ENCODE assay signal across 8 cellular contexts in genomic region chr14:21868442-21869046, GRCh38.
A peak's percentile ranks its signal among the peaks of the same experiment; 100 is the strongest.
DNase-seq lines count a peak whose midpoint lies in the region; ATAC-seq and FAIRE-seq lines count a peak whose summit lies in the region.

No MANE protein-coding gene starts in this region.

- H3K4me1 Mint-ChIP-seq in activated T-cell treated with anti-CD3 and anti-CD28 coated beads, Interleukin-2, amount 50 U/mL, for 72 hours (ENCODE audit: low read depth) = peaks cover 41% of the 10 kb centered on the region

- peak overlapping the region; percentile 85 for H3K27ac Mint-ChIP-seq in activated T-cell treated with anti-CD3 and anti-CD28 coated beads, Interleukin-2, amount 50 U/mL, for 72 hours

- FAIRE-seq in frontal cortex (lab: Jason Lieb, UNC) = no peak

- peak overlapping the region; percentile 51 to 58 for H3K4me3 Mint-ChIP-seq in activated T-cell treated with anti-CD3 and anti-CD28 coated beads, Interleukin-2, amount 50 U/mL, for 72 hours

- H3K9me3 Mint-ChIP-seq in activated T-cell treated with anti-CD3 and anti-CD28 coated beads, Interleukin-2, amount 50 U/mL, for 72 hours = no peaks in the 10 kb centered on the region

- peak; percentile 68 for ATAC-seq in HG03139 (IDR thresholded peaks at IDR 0.05; ENCODE audit: unreplicated experiment)
- ATAC-seq in activated T-cell treated with anti-CD3 and anti-CD28 coated beads, Interleukin-2, amount 50 U/mL, for 72 hours (replicated peaks in 1 of 2) = peak; percentile 93 to 96

- no peaks in the 10 kb centered on the region for H3K27me3 Mint-ChIP-seq in activated T-cell treated with anti-CD3 and anti-CD28 coated beads, Interleukin-2, amount 50 U/mL, for 72 hours (ENCODE audit: low read depth)

- DNase-seq in SIG-M5 treated with dmso at 0.1 percent for 504 hours (lab: John Stamatoyannopoulos, UW; ENCODE audit: unreplicated experiment) (peak; percentile 61), SIG-M5 (lab: John Stamatoyannopoulos, UW) (no peak), RPMI7951 (ENCODE audit: low read depth) (peak; percentile 25), frontal cortex (ENCODE audit: low spot score in 2 of 2) (peak; percentile 2 to 8), pulmonary artery endothelial cell (ENCODE audit: low read depth, low spot score) (peak; percentile 61), NCI-H510A treated with DMSO at 0.1 percent for 48 hours (lab: John Stamatoyannopoulos, UW) (no peak)
- DNase-seq in activated T-cell treated with anti-CD3 and anti-CD28 coated beads, Interleukin-2, amount 50 U/mL, for 72 hours = peak; percentile 79 to 83

- peaks cover 0 to 2% of the 10 kb centered on the region in 2 donors for H3K36me3 Mint-ChIP-seq in activated T-cell treated with anti-CD3 and anti-CD28 coated beads, Interleukin-2, amount 50 U/mL, for 72 hours (ENCODE audit: insufficient read depth in 2 of 2)

Comparison
In these comparisons a context has a peak if more than half of its experiments do, and no peak if none do; other contexts are left out.
1. DNase-seq: peak in SIG-M5 treated with dmso at 0.1 percent for 504 hours (single experiment), RPMI7951 (single experiment), activated T-cell treated with anti-CD3 and anti-CD28 coated beads, Interleukin-2, amount 50 U/mL, for 72 hours (2 of 2), frontal cortex (2 of 2) and pulmonary artery endothelial cell (single experiment); none in SIG-M5 (single experiment) and NCI-H510A treated with DMSO at 0.1 percent for 48 hours (single experiment).